ENCODE assay signal across 1 cellular context in the genomic region with DNA sequence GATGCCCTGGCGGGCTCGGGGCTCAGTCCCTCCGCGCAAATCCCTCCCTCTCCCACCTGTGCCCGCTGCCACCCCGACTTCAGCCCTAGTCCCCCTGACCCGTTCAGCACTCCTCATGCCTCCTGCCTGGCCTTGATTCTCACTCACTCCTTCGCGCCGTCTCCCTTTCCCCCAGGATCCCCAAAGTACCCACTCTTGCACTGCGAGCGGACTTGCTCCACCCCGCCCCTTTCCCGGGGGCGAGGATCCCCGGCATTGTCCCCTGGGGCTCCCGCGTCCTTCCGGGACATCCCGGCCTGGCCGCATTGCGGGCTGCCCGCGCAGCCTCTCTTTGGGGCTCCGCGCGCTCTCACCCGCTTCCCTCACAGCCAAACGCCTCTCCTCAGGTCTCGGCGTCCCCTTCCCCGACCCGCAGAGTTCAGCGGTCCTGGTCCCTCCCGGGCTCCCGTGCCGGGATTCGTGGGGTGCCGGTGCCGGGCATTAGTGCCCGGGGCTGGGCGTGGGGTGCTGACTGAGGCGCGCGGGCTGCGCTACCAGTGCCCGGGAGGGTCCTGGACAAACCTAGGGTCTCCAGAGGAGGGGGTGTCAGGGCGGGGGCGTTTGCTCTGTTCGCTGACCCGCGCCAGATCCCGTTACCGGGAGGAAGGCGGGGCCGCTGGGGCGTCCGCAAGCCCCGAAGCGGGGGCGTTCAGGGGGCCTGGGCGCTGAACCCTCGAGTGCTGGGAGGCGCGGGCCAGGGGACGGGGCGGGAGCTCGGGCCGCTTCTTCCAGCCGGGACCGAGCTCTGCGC.
A peak's percentile ranks its signal among the peaks of the same experiment; 100 is the strongest.
TF ChIP-seq lines count a peak whose summit lies in the region.

No MANE protein-coding gene starts in this region.

TF ChIP-seq in HepG2, 621 proteins besides CTCF, POLR2A, EP300 and RAD21 (continued from another document and continues in another):
- TF ChIP-seq, protein P1, sequence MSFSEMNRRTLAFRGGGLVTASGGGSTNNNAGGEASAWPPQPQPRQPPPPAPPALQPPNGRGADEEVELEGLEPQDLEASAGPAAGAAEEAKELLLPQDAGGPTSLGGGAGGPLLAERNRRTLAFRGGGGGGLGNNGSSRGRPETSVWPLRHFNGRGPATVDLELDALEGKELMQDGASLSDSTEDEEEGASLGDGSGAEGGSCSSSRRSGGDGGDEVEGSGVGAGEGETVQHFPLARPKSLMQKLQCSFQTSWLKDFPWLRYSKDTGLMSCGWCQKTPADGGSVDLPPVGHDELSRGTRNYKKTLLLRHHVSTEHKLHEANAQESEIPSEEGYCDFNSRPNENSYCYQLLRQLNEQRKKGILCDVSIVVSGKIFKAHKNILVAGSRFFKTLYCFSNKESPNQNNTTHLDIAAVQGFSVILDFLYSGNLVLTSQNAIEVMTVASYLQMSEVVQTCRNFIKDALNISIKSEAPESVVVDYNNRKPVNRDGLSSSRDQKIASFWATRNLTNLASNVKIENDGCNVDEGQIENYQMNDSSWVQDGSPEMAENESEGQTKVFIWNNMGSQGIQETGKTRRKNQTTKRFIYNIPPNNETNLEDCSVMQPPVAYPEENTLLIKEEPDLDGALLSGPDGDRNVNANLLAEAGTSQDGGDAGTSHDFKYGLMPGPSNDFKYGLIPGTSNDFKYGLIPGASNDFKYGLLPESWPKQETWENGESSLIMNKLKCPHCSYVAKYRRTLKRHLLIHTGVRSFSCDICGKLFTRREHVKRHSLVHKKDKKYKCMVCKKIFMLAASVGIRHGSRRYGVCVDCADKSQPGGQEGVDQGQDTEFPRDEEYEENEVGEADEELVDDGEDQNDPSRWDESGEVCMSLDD (CRISPR knock-in tag; IDR thresholded peaks at IDR 0.05; ENCODE audit: borderline replicate concordance), result no peak
- TF ChIP-seq ZNF34 (CRISPR knock-in tag; IDR thresholded peaks at IDR 0.05; ENCODE audit: borderline replicate concordance) (no peak), NFRKB (IDR thresholded peaks at IDR 0.05) (no peak), GPN1 (CRISPR knock-in tag; IDR thresholded peaks at IDR 0.05; ENCODE audit: borderline replicate concordance) (no peak), RARA (CRISPR knock-in tag; IDR thresholded peaks at IDR 0.05) (no peak), AKAP8 (CRISPR knock-in tag; IDR thresholded peaks at IDR 0.05) (no peak), ASH2L (IDR thresholded peaks at IDR 0.05; ENCODE audit: insufficient read length, low read depth, low read length) (no peak), HNF4A (CRISPR knock-in tag; IDR thresholded peaks at IDR 0.05) (no peak), RAD51 (IDR thresholded peaks at IDR 0.05; ENCODE audit: borderline replicate concordance) (no peak), NR2C2 (CRISPR knock-in tag; IDR thresholded peaks at IDR 0.05; ENCODE audit: borderline replicate concordance) (0 out of 2 replicates have a peak, but pooled peaks have one; percentile 10), ZFP36L2 (CRISPR knock-in tag; IDR thresholded peaks at IDR 0.05) (no peak), SIN3A (IDR thresholded peaks at IDR 0.05; ENCODE audit: borderline replicate concordance, low read depth, low read length) (no peak), PCBP1 (IDR thresholded peaks at IDR 0.05; ENCODE audit: borderline replicate concordance, low read depth, low read length) (0 out of 2 replicates have a peak, but pooled peaks have one; percentile 30), SRY (CRISPR knock-in tag; IDR thresholded peaks at IDR 0.05) (no peak), MTF2 (CRISPR knock-in tag; IDR thresholded peaks at IDR 0.05; ENCODE audit: borderline replicate concordance) (no peak; the same call in 1 of the 2 replicates), LCORL (IDR thresholded peaks at IDR 0.05) (no peak), LCORL (CRISPR knock-in tag; IDR thresholded peaks at IDR 0.05) (no peak)
- TF ChIP-seq, protein P2, sequence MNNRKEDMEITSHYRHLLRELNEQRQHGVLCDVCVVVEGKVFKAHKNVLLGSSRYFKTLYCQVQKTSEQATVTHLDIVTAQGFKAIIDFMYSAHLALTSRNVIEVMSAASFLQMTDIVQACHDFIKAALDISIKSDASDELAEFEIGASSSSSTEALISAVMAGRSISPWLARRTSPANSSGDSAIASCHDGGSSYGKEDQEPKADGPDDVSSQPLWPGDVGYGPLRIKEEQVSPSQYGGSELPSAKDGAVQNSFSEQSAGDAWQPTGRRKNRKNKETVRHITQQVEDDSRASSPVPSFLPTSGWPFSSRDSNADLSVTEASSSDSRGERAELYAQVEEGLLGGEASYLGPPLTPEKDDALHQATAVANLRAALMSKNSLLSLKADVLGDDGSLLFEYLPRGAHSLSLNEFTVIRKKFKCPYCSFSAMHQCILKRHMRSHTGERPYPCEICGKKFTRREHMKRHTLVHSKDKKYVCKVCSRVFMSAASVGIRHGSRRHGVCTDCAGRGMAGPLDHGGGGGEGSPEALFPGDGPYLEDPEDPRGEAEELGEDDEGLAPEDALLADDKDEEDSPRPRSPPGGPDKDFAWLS (CRISPR knock-in tag; IDR thresholded peaks at IDR 0.05; ENCODE audit: borderline replicate concordance), result 0 out of 2 replicates have a peak, but pooled peaks have one; percentile 33
- TF ChIP-seq, protein P3, sequence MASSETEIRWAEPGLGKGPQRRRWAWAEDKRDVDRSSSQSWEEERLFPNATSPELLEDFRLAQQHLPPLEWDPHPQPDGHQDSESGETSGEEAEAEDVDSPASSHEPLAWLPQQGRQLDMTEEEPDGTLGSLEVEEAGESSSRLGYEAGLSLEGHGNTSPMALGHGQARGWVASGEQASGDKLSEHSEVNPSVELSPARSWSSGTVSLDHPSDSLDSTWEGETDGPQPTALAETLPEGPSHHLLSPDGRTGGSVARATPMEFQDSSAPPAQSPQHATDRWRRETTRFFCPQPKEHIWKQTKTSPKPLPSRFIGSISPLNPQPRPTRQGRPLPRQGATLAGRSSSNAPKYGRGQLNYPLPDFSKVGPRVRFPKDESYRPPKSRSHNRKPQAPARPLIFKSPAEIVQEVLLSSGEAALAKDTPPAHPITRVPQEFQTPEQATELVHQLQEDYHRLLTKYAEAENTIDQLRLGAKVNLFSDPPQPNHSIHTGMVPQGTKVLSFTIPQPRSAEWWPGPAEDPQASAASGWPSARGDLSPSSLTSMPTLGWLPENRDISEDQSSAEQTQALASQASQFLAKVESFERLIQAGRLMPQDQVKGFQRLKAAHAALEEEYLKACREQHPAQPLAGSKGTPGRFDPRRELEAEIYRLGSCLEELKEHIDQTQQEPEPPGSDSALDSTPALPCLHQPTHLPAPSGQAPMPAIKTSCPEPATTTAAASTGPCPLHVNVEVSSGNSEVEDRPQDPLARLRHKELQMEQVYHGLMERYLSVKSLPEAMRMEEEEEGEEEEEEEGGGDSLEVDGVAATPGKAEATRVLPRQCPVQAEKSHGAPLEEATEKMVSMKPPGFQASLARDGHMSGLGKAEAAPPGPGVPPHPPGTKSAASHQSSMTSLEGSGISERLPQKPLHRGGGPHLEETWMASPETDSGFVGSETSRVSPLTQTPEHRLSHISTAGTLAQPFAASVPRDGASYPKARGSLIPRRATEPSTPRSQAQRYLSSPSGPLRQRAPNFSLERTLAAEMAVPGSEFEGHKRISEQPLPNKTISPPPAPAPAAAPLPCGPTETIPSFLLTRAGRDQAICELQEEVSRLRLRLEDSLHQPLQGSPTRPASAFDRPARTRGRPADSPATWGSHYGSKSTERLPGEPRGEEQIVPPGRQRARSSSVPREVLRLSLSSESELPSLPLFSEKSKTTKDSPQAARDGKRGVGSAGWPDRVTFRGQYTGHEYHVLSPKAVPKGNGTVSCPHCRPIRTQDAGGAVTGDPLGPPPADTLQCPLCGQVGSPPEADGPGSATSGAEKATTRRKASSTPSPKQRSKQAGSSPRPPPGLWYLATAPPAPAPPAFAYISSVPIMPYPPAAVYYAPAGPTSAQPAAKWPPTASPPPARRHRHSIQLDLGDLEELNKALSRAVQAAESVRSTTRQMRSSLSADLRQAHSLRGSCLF (CRISPR knock-in tag; IDR thresholded peaks at IDR 0.05; ENCODE audit: borderline replicate concordance), result no peak
- TF ChIP-seq, protein P4, sequence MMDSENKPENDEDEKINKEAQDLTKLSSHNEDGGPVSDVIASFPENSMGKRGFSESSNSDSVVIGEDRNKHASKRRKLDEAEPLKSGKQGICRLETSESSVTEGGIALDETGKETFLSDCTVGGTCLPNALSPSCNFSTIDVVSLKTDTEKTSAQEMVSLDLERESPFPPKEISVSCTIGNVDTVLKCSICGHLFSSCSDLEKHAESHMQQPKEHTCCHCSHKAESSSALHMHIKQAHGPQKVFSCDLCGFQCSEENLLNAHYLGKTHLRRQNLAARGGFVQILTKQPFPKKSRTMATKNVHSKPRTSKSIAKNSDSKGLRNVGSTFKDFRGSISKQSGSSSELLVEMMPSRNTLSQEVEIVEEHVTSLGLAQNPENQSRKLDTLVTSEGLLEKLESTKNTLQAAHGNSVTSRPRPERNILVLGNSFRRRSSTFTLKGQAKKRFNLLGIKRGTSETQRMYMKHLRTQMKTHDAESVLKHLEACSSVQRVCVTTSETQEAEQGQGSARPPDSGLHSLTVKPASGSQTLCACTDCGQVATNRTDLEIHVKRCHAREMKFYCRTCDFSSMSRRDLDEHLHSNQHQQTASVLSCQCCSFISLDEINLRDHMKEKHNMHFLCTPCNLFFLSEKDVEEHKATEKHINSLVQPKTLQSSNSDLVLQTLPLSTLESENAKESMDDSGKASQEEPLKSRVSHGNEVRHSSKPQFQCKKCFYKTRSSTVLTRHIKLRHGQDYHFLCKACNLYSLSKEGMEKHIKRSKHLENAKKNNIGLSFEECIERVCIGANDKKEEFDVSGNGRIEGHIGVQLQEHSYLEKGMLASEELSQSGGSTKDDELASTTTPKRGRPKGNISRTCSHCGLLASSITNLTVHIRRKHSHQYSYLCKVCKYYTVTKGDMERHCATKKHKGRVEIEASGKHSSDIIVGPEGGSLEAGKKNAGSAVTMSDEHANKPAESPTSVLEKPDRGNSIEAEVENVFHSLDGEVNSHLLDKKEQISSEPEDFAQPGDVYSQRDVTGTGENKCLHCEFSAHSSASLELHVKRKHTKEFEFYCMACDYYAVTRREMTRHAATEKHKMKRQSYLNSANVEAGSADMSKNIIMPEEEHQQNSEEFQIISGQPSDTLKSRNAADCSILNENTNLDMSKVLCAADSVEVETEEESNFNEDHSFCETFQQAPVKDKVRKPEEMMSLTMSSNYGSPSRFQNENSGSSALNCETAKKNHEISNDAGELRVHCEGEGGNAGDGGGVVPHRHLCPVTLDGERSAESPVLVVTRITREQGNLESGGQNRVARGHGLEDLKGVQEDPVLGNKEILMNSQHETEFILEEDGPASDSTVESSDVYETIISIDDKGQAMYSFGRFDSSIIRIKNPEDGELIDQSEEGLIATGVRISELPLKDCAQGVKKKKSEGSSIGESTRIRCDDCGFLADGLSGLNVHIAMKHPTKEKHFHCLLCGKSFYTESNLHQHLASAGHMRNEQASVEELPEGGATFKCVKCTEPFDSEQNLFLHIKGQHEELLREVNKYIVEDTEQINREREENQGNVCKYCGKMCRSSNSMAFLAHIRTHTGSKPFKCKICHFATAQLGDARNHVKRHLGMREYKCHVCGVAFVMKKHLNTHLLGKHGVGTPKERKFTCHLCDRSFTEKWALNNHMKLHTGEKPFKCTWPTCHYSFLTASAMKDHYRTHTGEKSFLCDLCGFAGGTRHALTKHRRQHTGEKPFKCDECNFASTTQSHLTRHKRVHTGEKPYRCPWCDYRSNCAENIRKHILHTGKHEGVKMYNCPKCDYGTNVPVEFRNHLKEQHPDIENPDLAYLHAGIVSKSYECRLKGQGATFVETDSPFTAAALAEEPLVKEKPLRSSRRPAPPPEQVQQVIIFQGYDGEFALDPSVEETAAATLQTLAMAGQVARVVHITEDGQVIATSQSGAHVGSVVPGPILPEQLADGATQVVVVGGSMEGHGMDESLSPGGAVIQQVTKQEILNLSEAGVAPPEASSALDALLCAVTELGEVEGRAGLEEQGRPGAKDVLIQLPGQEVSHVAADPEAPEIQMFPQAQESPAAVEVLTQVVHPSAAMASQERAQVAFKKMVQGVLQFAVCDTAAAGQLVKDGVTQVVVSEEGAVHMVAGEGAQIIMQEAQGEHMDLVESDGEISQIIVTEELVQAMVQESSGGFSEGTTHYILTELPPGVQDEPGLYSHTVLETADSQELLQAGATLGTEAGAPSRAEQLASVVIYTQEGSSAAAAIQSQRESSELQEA (CRISPR knock-in tag; IDR thresholded peaks at IDR 0.05; ENCODE audit: not compliant biosample characterization), result no peak
- TF ChIP-seq, protein P5, sequence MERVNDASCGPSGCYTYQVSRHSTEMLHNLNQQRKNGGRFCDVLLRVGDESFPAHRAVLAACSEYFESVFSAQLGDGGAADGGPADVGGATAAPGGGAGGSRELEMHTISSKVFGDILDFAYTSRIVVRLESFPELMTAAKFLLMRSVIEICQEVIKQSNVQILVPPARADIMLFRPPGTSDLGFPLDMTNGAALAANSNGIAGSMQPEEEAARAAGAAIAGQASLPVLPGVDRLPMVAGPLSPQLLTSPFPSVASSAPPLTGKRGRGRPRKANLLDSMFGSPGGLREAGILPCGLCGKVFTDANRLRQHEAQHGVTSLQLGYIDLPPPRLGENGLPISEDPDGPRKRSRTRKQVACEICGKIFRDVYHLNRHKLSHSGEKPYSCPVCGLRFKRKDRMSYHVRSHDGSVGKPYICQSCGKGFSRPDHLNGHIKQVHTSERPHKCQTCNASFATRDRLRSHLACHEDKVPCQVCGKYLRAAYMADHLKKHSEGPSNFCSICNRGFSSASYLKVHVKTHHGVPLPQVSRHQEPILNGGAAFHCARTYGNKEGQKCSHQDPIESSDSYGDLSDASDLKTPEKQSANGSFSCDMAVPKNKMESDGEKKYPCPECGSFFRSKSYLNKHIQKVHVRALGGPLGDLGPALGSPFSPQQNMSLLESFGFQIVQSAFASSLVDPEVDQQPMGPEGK (CRISPR knock-in tag; IDR thresholded peaks at IDR 0.05), result no peak
- TF ChIP-seq, protein P6, sequence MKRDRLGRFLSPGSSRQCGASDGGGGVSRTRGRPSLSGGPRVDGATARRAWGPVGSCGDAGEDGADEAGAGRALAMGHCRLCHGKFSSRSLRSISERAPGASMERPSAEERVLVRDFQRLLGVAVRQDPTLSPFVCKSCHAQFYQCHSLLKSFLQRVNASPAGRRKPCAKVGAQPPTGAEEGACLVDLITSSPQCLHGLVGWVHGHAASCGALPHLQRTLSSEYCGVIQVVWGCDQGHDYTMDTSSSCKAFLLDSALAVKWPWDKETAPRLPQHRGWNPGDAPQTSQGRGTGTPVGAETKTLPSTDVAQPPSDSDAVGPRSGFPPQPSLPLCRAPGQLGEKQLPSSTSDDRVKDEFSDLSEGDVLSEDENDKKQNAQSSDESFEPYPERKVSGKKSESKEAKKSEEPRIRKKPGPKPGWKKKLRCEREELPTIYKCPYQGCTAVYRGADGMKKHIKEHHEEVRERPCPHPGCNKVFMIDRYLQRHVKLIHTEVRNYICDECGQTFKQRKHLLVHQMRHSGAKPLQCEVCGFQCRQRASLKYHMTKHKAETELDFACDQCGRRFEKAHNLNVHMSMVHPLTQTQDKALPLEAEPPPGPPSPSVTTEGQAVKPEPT (CRISPR knock-in tag; IDR thresholded peaks at IDR 0.05; ENCODE audit: low read depth), result no peak
- TF ChIP-seq, protein P7, sequence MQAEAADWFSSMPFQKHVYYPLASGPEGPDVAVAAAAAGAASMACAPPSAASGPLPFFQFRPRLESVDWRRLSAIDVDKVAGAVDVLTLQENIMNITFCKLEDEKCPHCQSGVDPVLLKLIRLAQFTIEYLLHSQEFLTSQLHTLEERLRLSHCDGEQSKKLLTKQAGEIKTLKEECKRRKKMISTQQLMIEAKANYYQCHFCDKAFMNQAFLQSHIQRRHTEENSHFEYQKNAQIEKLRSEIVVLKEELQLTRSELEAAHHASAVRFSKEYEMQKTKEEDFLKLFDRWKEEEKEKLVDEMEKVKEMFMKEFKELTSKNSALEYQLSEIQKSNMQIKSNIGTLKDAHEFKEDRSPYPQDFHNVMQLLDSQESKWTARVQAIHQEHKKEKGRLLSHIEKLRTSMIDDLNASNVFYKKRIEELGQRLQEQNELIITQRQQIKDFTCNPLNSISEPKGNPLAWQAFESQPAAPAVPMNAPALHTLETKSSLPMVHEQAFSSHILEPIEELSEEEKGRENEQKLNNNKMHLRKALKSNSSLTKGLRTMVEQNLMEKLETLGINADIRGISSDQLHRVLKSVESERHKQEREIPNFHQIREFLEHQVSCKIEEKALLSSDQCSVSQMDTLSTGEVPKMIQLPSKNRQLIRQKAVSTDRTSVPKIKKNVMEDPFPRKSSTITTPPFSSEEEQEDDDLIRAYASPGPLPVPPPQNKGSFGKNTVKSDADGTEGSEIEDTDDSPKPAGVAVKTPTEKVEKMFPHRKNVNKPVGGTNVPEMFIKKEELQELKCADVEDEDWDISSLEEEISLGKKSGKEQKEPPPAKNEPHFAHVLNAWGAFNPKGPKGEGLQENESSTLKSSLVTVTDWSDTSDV (CRISPR knock-in tag; IDR thresholded peaks at IDR 0.05), result no peak
